ENCODE assay signal across 2 cellular contexts in genomic region chr17:1755252-1755992, GRCh38.
TF ChIP-seq lines count a peak whose summit lies in the region.

No MANE protein-coding gene starts in this region.

TF ChIP-seq in GM23338, 12 proteins besides CTCF, POLR2A, EP300 and RAD21:
- no peak for TF ChIP-seq ETS1 (IDR thresholded peaks at IDR 0.05)
- no peak for TF ChIP-seq CREB1 (CRISPR knock-in tag; IDR thresholded peaks at IDR 0.05; ENCODE audit: low read depth)
- TF ChIP-seq ZNF114 (CRISPR knock-in tag; IDR thresholded peaks at IDR 0.05), result no peak
- TF ChIP-seq EZH2phosphoT487 (IDR thresholded peaks at IDR 0.05; ENCODE audit: unreplicated experiment), result no peak

TF ChIP-seq in H1, 55 proteins besides CTCF, POLR2A, EP300 and RAD21:
- no peak for TF ChIP-seq TAF7 (optimal IDR thresholded peaks at IDR 0.05; ENCODE audit: borderline replicate concordance, low read depth, low read length)
TF ChIP-seq in H1: peak in this region for 0.
